Comparison of ENCODE assay signal across 8 cellular contexts in the genomic region with DNA sequence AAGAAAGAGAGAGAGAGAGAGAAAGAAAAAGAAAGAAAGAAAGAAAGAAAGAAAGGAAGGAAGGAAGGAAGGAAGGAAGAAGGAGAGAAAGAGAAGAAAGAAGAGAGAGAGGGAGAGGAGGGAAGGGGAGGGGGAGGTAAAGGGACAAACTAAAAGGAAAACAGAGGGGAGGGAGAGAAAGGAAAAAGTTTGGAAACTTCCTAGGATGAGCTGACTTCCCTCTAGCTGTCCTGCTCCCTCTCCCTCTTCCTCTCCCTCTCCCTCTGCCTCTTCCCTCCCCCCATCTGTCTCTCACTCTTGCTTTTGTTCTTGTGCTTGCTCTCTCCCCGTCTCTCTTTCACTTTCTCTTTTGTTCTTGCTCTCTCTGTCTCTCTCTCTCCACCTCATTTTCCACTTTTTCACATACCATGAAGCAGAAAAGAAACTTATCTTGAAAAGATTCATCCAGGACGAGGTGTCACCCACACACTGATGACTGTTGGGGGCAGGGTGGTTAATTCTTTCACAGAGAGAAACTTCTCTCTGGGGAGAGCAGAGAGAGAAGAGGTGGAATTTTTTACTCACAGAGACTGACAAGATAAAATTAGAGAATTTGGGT. TPM values are rescaled to one million over a fixed set of nuclear protein-coding genes. Genes with fewer than 3 reads are reported as not detected.
DNase-seq lines count a peak whose midpoint lies in the region; ATAC-seq and TF ChIP-seq lines count a peak whose summit lies in the region.

No MANE protein-coding gene starts in this region.

- no peak overlapping the region for H3K4me3 Mint-ChIP-seq in endothelial cell (ENCODE audit: unreplicated experiment)

- H3K4me3 ChIP-seq in left ventricle myocardium inferior: peak overlapping the region; percentile 53

- peaks cover 11% of the 10 kb centered on the region for H3K27me3 ChIP-seq in left ventricle myocardium inferior (ENCODE audit: low read depth)

- H3K27ac ChIP-seq in left ventricle myocardium inferior (replicated peaks): peak overlapping the region; percentile 57

- peaks cover 2% of the 10 kb centered on the region for H3K4me1 Mint-ChIP-seq in endothelial cell (ENCODE audit: unreplicated experiment)

- peak; percentile 60 for DNase-seq in activated CD8-positive, alpha-beta memory T cell treated with anti-CD3 and anti-CD28 coated beads, Interleukin-2, amount 50 U/mL, for 24 hours (ENCODE audit: extremely low read depth)
- DNase-seq in left ventricle myocardium inferior (no peak), endothelial cell (ENCODE audit: low spot score) (no peak), NCI-H2227 treated with DMSO at 0.1 percent for 48 hours (lab: John Stamatoyannopoulos, UW) (no peak), NCI-H1048 (lab: John Stamatoyannopoulos, UW) (no peak)
- DNase-seq in stimulated activated CD4-positive, alpha-beta T cell treated with anti-CD3 and anti-CD28 coated beads, Interleukin-15, amount 100 ng/mL, for 24 hours: peak; percentile 82

- H3K36me3 ChIP-seq in left ventricle myocardium inferior: no peaks in the 10 kb centered on the region

- no peaks in the 10 kb centered on the region for H3K9me3 Mint-ChIP-seq in endothelial cell (ENCODE audit: unreplicated experiment)

- peaks cover 6% of the 10 kb centered on the region for H3K4me1 ChIP-seq in left ventricle myocardium inferior

- no peaks in the 10 kb centered on the region for H3K27me3 Mint-ChIP-seq in endothelial cell (ENCODE audit: unreplicated experiment)

- H3K36me3 Mint-ChIP-seq in endothelial cell (ENCODE audit: low read depth, unreplicated experiment): no peaks in the 10 kb centered on the region

- peak; percentile 60 for ATAC-seq in GM19351 (IDR thresholded peaks at IDR 0.05; ENCODE audit: unreplicated experiment)
- ATAC-seq in HG03521 (IDR thresholded peaks at IDR 0.05; ENCODE audit: unreplicated experiment): peak; percentile 54

- intact Hi-C loops in left ventricle myocardium inferior (cut with micrococcal nuclease): no loop called here

- no peak overlapping the region for H3K27ac Mint-ChIP-seq in endothelial cell (ENCODE audit: unreplicated experiment)

- no peaks in the 10 kb centered on the region for H3K9me3 ChIP-seq in left ventricle myocardium inferior (replicated peaks)

- TF ChIP-seq CTCF in left ventricle myocardium inferior (IDR thresholded peaks at IDR 0.05; ENCODE audit: borderline replicate concordance) (no peak), endothelial cell (IDR thresholded peaks at IDR 0.05; ENCODE audit: unreplicated experiment) (no peak)

RNA-seq across cellular contexts. Expression of a gene that starts 56.4 kb away (rescaled TPM):
- total RNA-seq in left ventricle myocardium inferior: 48.0 TPM
- 57.3 TPM for total RNA-seq in endothelial cell (ENCODE audit: unreplicated experiment)

Comparison
In these comparisons a context has a peak if more than half of its experiments do, and no peak if none do; other contexts are left out.
1. DNase-seq: peak in activated CD8-positive, alpha-beta memory T cell treated with anti-CD3 and anti-CD28 coated beads, Interleukin-2, amount 50 U/mL, for 24 hours (single experiment) and stimulated activated CD4-positive, alpha-beta T cell treated with anti-CD3 and anti-CD28 coated beads, Interleukin-15, amount 100 ng/mL, for 24 hours (single experiment); none in left ventricle myocardium inferior (single experiment), endothelial cell (single experiment), NCI-H2227 treated with DMSO at 0.1 percent for 48 hours (single experiment) and NCI-H1048 (single experiment).